In the genomic region with DNA sequence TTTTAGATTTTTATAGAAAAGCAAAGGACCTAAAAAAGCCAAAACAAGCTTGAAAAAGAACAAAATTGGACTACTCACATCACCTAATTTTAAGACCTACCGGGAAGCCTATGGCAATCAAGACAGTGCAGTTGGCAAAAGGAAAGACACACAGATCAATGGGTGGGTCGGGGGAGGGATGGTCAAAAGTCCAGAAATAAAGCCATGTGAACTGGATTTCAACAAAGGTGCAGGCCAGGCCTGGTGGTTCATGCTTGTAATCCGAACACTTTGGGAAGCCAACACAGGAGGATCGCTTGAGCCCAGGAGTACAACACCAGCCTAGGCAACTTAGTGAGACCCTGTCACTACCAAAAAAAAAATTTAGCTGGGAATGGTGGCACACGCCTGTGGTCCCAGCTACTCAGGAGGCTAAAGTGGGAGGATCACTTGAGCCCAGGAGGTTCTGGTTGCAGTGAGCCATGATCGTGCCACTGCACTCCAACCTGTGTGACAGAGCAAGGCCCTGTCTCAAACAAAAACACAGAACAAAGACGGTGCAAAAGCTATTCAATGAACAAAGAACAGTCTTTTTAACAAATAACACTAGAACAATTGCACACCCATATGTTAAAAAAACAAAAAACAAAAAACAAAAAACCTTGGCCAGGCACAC, we compare ENCODE assay signal across 1 cellular context.
TF ChIP-seq lines count a peak whose summit lies in the region.

No MANE protein-coding gene starts in this region.

TF ChIP-seq in liver, 16 proteins besides CTCF, POLR2A, EP300 and RAD21 (continued from another document):
- TF ChIP-seq SP1 (IDR thresholded peaks at IDR 0.05), result peak; percentile 92
- TF ChIP-seq HNF4G (IDR thresholded peaks at IDR 0.05), result peak; percentile 84
- TF ChIP-seq RXRA (IDR thresholded peaks at IDR 0.05), result peak; percentile 67 to 73
- TF ChIP-seq, protein P1, sequence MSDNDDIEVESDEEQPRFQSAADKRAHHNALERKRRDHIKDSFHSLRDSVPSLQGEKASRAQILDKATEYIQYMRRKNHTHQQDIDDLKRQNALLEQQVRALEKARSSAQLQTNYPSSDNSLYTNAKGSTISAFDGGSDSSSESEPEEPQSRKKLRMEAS (IDR thresholded peaks at IDR 0.05), result peak; percentile 87
- TF ChIP-seq HNF4A (conservative IDR thresholded peaks at IDR 0.05), result peak; percentile 95 to 97
- TF ChIP-seq GABPA (IDR thresholded peaks at IDR 0.05 in 1 of 2, conservative IDR thresholded peaks at IDR 0.05 in 1 of 2), result peak in 1 of 2 donors; percentile 61
- TF ChIP-seq, protein P2, sequence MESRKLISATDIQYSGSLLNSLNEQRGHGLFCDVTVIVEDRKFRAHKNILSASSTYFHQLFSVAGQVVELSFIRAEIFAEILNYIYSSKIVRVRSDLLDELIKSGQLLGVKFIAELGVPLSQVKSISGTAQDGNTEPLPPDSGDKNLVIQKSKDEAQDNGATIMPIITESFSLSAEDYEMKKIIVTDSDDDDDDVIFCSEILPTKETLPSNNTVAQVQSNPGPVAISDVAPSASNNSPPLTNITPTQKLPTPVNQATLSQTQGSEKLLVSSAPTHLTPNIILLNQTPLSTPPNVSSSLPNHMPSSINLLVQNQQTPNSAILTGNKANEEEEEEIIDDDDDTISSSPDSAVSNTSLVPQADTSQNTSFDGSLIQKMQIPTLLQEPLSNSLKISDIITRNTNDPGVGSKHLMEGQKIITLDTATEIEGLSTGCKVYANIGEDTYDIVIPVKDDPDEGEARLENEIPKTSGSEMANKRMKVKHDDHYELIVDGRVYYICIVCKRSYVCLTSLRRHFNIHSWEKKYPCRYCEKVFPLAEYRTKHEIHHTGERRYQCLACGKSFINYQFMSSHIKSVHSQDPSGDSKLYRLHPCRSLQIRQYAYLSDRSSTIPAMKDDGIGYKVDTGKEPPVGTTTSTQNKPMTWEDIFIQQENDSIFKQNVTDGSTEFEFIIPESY (IDR thresholded peaks at IDR 0.05), result peak; percentile 81
